Comparison of ENCODE assay signal across 1 cellular context in the genomic region with DNA sequence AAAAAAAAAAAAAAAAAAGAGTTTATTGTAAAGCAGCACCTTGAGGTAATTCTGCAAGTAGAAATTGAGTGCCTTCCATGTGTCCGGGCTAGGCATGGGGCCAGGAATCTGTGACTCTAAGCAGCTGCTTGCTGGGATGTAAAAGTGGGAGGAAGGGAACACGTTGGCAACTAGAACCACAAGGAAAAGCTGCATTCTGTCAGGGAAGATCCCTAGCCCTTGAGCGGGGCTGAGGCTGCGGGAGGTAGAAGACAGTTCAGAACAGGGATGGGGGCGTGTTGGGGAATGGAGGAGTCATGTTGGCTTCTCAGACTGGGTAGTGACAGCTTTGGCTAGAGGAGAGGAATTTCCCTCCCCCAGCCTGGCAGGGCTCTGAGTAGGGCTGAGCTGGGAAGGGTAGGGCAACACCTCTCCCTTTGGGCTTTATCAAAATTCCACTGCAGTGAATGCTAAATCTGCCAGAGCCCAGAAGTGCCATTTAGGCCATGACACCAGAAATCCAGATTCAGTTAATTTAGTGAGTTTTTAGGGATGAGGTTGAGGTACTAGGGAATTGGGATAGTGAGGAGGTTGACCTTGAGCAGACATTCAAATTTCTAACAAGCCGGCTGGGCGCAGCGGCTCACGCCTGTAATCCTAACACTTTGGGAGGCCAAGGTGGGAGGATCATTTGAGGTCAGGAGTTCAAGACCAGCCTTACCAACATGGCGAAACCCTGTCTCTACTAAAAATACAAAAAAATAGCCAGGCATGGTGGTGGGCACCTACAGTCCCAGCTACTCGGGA.
TF ChIP-seq lines count a peak whose summit lies in the region.

No MANE protein-coding gene starts in this region.

TF ChIP-seq in SK-N-SH treated with all-trans-retinoic acid at 6 μM for 48 hours, 23 proteins besides CTCF, POLR2A, EP300 and RAD21 (continued from another document):
- TF ChIP-seq, protein P1, sequence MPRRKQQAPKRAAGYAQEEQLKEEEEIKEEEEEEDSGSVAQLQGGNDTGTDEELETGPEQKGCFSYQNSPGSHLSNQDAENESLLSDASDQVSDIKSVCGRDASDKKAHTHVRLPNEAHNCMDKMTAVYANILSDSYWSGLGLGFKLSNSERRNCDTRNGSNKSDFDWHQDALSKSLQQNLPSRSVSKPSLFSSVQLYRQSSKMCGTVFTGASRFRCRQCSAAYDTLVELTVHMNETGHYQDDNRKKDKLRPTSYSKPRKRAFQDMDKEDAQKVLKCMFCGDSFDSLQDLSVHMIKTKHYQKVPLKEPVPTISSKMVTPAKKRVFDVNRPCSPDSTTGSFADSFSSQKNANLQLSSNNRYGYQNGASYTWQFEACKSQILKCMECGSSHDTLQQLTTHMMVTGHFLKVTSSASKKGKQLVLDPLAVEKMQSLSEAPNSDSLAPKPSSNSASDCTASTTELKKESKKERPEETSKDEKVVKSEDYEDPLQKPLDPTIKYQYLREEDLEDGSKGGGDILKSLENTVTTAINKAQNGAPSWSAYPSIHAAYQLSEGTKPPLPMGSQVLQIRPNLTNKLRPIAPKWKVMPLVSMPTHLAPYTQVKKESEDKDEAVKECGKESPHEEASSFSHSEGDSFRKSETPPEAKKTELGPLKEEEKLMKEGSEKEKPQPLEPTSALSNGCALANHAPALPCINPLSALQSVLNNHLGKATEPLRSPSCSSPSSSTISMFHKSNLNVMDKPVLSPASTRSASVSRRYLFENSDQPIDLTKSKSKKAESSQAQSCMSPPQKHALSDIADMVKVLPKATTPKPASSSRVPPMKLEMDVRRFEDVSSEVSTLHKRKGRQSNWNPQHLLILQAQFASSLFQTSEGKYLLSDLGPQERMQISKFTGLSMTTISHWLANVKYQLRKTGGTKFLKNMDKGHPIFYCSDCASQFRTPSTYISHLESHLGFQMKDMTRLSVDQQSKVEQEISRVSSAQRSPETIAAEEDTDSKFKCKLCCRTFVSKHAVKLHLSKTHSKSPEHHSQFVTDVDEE (CRISPR knock-in tag; IDR thresholded peaks at IDR 0.05): no peak
- TF ChIP-seq GLIS3 (CRISPR knock-in tag; IDR thresholded peaks at IDR 0.05): no peak
